28 cellular contexts compared by ENCODE assay signal in genomic region chr2:109009920-109010610, GRCh38. TPM values are rescaled to one million over a fixed set of nuclear protein-coding genes. Genes with fewer than 3 reads are reported as not detected.
A peak's percentile ranks its signal among the peaks of the same experiment; 100 is the strongest.
DNase-seq lines count a peak whose midpoint lies in the region; ATAC-seq, FAIRE-seq and TF ChIP-seq lines count a peak whose summit lies in the region.
"Had no signal": no experiment of that assay in that cellular context is flagged by ENCODE, and none has a peak within 500 bp of the region (broad histone marks: within the 10 kb centered on the region; RNA-seq: fewer than 3 reads in every experiment).

No MANE protein-coding gene starts in this region.

- H3K4me2 ChIP-seq in astrocyte (ENCODE audit: low read length): no peak overlapping the region

- DNase-seq in activated CD4-positive, alpha-beta T cell treated with anti-CD3 and anti-CD28 coated beads for 36 hours: peak; percentile 25
- no peak for DNase-seq in activated CD4-positive, alpha-beta T cell treated with anti-CD3 and anti-CD28 coated beads, Interleukin-2, amount 10 ng/mL, durations not matched to agents 7 days and 5 days
- DNase-seq in HFFc6 (peak; percentile 68), astrocyte (ENCODE audit: low read depth) (peak; percentile 53), mucosa of descending colon (no peak), lower lobe of right lung (no peak), NCI-H446 treated with DMSO at 0.1 percent for 48 hours (lab: John Stamatoyannopoulos, UW) (no peak)
- DNase-seq: activated CD8-positive, alpha-beta memory T cell treated with anti-CD3 and anti-CD28 coated beads, Interleukin-2, amount 50 U/mL, for 4 hours; cortex of kidney; foreskin keratinocyte; hippocampal formation; mammary epithelial cell; naive thymus-derived CD4-positive, alpha-beta T cell; NCI-H2029 treated with DMSO at 0.1 percent for 48 hours; NCI-H510A; RPMI8226; stimulated activated CD4-positive, alpha-beta T cell treated with anti-CD3 and anti-CD28 coated beads, Interleukin-2, amount 100 ng/mL, for 24 hours; stimulated activated naive CD4-positive, alpha-beta T cell treated with Interleukin-2 at 50 U/mL for 16 hours had no signal

- no peaks in the 10 kb centered on the region for H4K20me1 ChIP-seq in astrocyte (ENCODE audit: insufficient read depth, low read length)

- no peak for FAIRE-seq in astrocyte (lab: Jason Lieb, UNC)
- FAIRE-seq: D721Med, G401.6, GM19239, H54, keratinocyte had no signal

- no peaks in the 10 kb centered on the region for H3K27me3 Mint-ChIP-seq in activated CD4-positive, alpha-beta T cell treated with anti-CD3 and anti-CD28 coated beads for 36 hours
- H3K27me3 Mint-ChIP-seq in activated CD4-positive, alpha-beta T cell treated with anti-CD3 and anti-CD28 coated beads, Interleukin-2, amount 10 ng/mL, durations not matched to agents 7 days and 5 days: no peaks in the 10 kb centered on the region
- peaks cover 44% of the 10 kb centered on the region for H3K27me3 Mint-ChIP-seq in HFFc6 (ENCODE audit: insufficient read depth)
- H3K27me3 Mint-ChIP-seq in astrocyte (ENCODE audit: low read depth, unreplicated experiment): peaks cover 8% of the 10 kb centered on the region
- H3K27me3 Mint-ChIP-seq: type B pancreatic cell had no signal

- H3K4me3 ChIP-seq in astrocyte (ENCODE audit: insufficient read depth, low read depth, low read length) (no peak overlapping the region), mucosa of descending colon (no peak overlapping the region), lower lobe of right lung (no peak overlapping the region)

- peaks cover 17% of the 10 kb centered on the region for H3K27me3 ChIP-seq in astrocyte (ENCODE audit: insufficient read depth, low read length)
- H3K27me3 ChIP-seq in lower lobe of right lung (ENCODE audit: low read depth): no peaks in the 10 kb centered on the region

- intact Hi-C loops in activated CD4-positive, alpha-beta T cell treated with anti-CD3 and anti-CD28 coated beads for 36 hours (cut with DNase I, micrococcal nuclease): no loop called here
- intact Hi-C loops in mucosa of descending colon (cut with DNase I, micrococcal nuclease) (no loop called here), lower lobe of right lung (cut with DNase I) (no loop called here)

- CTCF ChIA-PET in activated CD4-positive, alpha-beta T cell treated with anti-CD3 and anti-CD28 coated beads for 36 hours (lab: Charles Lee): interaction anchor here (0.7 to 1.0 kb wide), 2 partner anchors 20 to 42 kb away, joined by 3 to 4 read pairs; no protein-coding TSS in a partner anchor
- CTCF ChIA-PET in activated CD4-positive, alpha-beta T cell treated with anti-CD3 and anti-CD28 coated beads, Interleukin-2, amount 10 ng/mL, durations not matched to agents 7 days and 5 days (lab: Charles Lee): interaction anchor here (1.1 kb wide), 1 partner anchor 26 kb away, joined by 4 read pairs; no protein-coding TSS in a partner anchor

- H3K9me3 ChIP-seq in astrocyte (ENCODE audit: insufficient read depth, low read depth, low read length) (no peaks in the 10 kb centered on the region), mucosa of descending colon (no peaks in the 10 kb centered on the region), lower lobe of right lung (no peaks in the 10 kb centered on the region)

- TF ChIP-seq CTCF in HFFc6 (IDR thresholded peaks at IDR 0.05) (no peak), astrocyte (IDR thresholded peaks at IDR 0.05; ENCODE audit: insufficient read depth, low read depth, low read length) (no peak), mucosa of descending colon (IDR thresholded peaks at IDR 0.05) (no peak), lower lobe of right lung (IDR thresholded peaks at IDR 0.05) (no peak)

- H3K79me2 ChIP-seq in astrocyte (ENCODE audit: insufficient read depth, low read length): no peaks in the 10 kb centered on the region
- H3K79me2 ChIP-seq: parathyroid adenoma had no signal

- H3K9me3 Mint-ChIP-seq in activated CD4-positive, alpha-beta T cell treated with anti-CD3 and anti-CD28 coated beads for 36 hours (ENCODE audit: low read depth): no peaks in the 10 kb centered on the region
- no peaks in the 10 kb centered on the region for H3K9me3 Mint-ChIP-seq in activated CD4-positive, alpha-beta T cell treated with anti-CD3 and anti-CD28 coated beads, Interleukin-2, amount 10 ng/mL, durations not matched to agents 7 days and 5 days
- H3K9me3 Mint-ChIP-seq in HFFc6 (no peaks in the 10 kb centered on the region), astrocyte (ENCODE audit: unreplicated experiment) (no peaks in the 10 kb centered on the region)
- H3K9me3 Mint-ChIP-seq: type B pancreatic cell had no signal

- H3K36me3 ChIP-seq in astrocyte (ENCODE audit: insufficient read depth, low read length): no peaks in the 10 kb centered on the region
- H3K36me3 ChIP-seq in mucosa of descending colon (ENCODE audit: low read depth): no peaks in the 10 kb centered on the region
- no peaks in the 10 kb centered on the region for H3K36me3 ChIP-seq in lower lobe of right lung

- no peaks in the 10 kb centered on the region for H3K36me3 Mint-ChIP-seq in activated CD4-positive, alpha-beta T cell treated with anti-CD3 and anti-CD28 coated beads for 36 hours (ENCODE audit: low read depth)
- H3K36me3 Mint-ChIP-seq in activated CD4-positive, alpha-beta T cell treated with anti-CD3 and anti-CD28 coated beads, Interleukin-2, amount 10 ng/mL, durations not matched to agents 7 days and 5 days (ENCODE audit: low read depth): no peaks in the 10 kb centered on the region
- H3K36me3 Mint-ChIP-seq in HFFc6 (ENCODE audit: low read depth) (no peaks in the 10 kb centered on the region), astrocyte (ENCODE audit: low read depth, unreplicated experiment) (no peaks in the 10 kb centered on the region)
- H3K36me3 Mint-ChIP-seq: naive thymus-derived CD4-positive, alpha-beta T cell; type B pancreatic cell had no signal

- H3K27ac ChIP-seq in astrocyte (ENCODE audit: low read depth, low read length) (no peak overlapping the region), lower lobe of right lung (no peak overlapping the region)
- H3K27ac ChIP-seq: 22Rv1, foreskin keratinocyte, parathyroid adenoma had no signal

- peak; percentile 89 for ATAC-seq in activated CD4-positive, alpha-beta T cell treated with anti-CD3 and anti-CD28 coated beads for 36 hours
- ATAC-seq in mucosa of descending colon: peak; percentile 76
- ATAC-seq in GM18498 (IDR thresholded peaks at IDR 0.05; ENCODE audit: unreplicated experiment): no peak
- ATAC-seq in lower lobe of right lung: no peak
- ATAC-seq: foreskin keratinocyte; naive thymus-derived CD4-positive, alpha-beta T cell; sciatic nerve had no signal

- POLR2A ChIA-PET in activated CD4-positive, alpha-beta T cell treated with anti-CD3 and anti-CD28 coated beads for 36 hours (lab: Charles Lee): no interaction called here
- POLR2A ChIA-PET in activated CD4-positive, alpha-beta T cell treated with anti-CD3 and anti-CD28 coated beads, Interleukin-2, amount 10 ng/mL, durations not matched to agents 7 days and 5 days (lab: Charles Lee): no interaction called here

- H3K27ac Mint-ChIP-seq in activated CD4-positive, alpha-beta T cell treated with anti-CD3 and anti-CD28 coated beads for 36 hours: no peak overlapping the region
- no peak overlapping the region for H3K27ac Mint-ChIP-seq in activated CD4-positive, alpha-beta T cell treated with anti-CD3 and anti-CD28 coated beads, Interleukin-2, amount 10 ng/mL, durations not matched to agents 7 days and 5 days
- H3K27ac Mint-ChIP-seq in HFFc6 (no peak overlapping the region), astrocyte (ENCODE audit: unreplicated experiment) (peak overlapping the region; percentile 44)
- H3K27ac Mint-ChIP-seq: type B pancreatic cell had no signal

- no peaks in the 10 kb centered on the region for H3K4me1 ChIP-seq in astrocyte (ENCODE audit: insufficient read depth, low read length)
- H3K4me1 ChIP-seq in mucosa of descending colon (ENCODE audit: low read depth): no peaks in the 10 kb centered on the region
- H3K4me1 ChIP-seq in lower lobe of right lung: no peaks in the 10 kb centered on the region
- H3K4me1 ChIP-seq: foreskin keratinocyte, parathyroid adenoma had no signal

- no peak overlapping the region for H3K9ac ChIP-seq in astrocyte (ENCODE audit: low read length)
- H3K9ac ChIP-seq: parathyroid adenoma had no signal

- no peak overlapping the region for H3K4me3 Mint-ChIP-seq in activated CD4-positive, alpha-beta T cell treated with anti-CD3 and anti-CD28 coated beads for 36 hours
- no peak overlapping the region for H3K4me3 Mint-ChIP-seq in activated CD4-positive, alpha-beta T cell treated with anti-CD3 and anti-CD28 coated beads, Interleukin-2, amount 10 ng/mL, durations not matched to agents 7 days and 5 days
- H3K4me3 Mint-ChIP-seq in HFFc6 (no peak overlapping the region), astrocyte (ENCODE audit: unreplicated experiment) (no peak overlapping the region)
- H3K4me3 Mint-ChIP-seq: type B pancreatic cell had no signal

- no peak overlapping the region for H2AFZ ChIP-seq in astrocyte (ENCODE audit: low read depth, low read length)
- H2AFZ ChIP-seq: parathyroid adenoma had no signal

- H3K4me1 Mint-ChIP-seq in activated CD4-positive, alpha-beta T cell treated with anti-CD3 and anti-CD28 coated beads for 36 hours: peaks cover 10% of the 10 kb centered on the region
- peaks cover 3% of the 10 kb centered on the region for H3K4me1 Mint-ChIP-seq in activated CD4-positive, alpha-beta T cell treated with anti-CD3 and anti-CD28 coated beads, Interleukin-2, amount 10 ng/mL, durations not matched to agents 7 days and 5 days
- H3K4me1 Mint-ChIP-seq in HFFc6 (ENCODE audit: low read depth) (peaks cover 16% of the 10 kb centered on the region), astrocyte (ENCODE audit: low read depth, unreplicated experiment) (peaks cover 17% of the 10 kb centered on the region)

RNA-seq across cellular contexts. Expression of gene EDAR, which starts 21.0 kb away (rescaled TPM):
- under 1 TPM; 0.78 to 0.81 TPM for total RNA-seq in activated CD4-positive, alpha-beta T cell treated with anti-CD3 and anti-CD28 coated beads for 36 hours
- total RNA-seq in activated CD4-positive, alpha-beta T cell treated with anti-CD3 and anti-CD28 coated beads, Interleukin-2, amount 10 ng/mL, durations not matched to agents 7 days and 5 days: under 1 TPM; 0.87 TPM
- not detected for total RNA-seq in HFFc6 (2021; fragmentation: NEBNext Ultra II Directional; extraction: Animal tissue kit (Norgen Biotek cat#: 25700))
- total RNA-seq in astrocyte (0.12 TPM in 1 of 2 replicates, not detected in the other), mucosa of descending colon (under 1 TPM; 0.25 to 0.81 (median 0.60) TPM), lower lobe of right lung (0.12 TPM)
- total RNA-seq: foreskin keratinocyte had no signal

Comparison
In these comparisons a context has a peak if more than half of its experiments do, and no peak if none do; other contexts are left out.
1. DNase-seq: peak in activated CD4-positive, alpha-beta T cell treated with anti-CD3 and anti-CD28 coated beads for 36 hours (single experiment), HFFc6 (single experiment) and astrocyte (single experiment); none in activated CD4-positive, alpha-beta T cell treated with anti-CD3 and anti-CD28 coated beads, Interleukin-2, amount 10 ng/mL, durations not matched to agents 7 days and 5 days (single experiment), mucosa of descending colon (0 of 3), lower lobe of right lung (single experiment) and NCI-H446 treated with DMSO at 0.1 percent for 48 hours (single experiment).
2. ATAC-seq: peak in activated CD4-positive, alpha-beta T cell treated with anti-CD3 and anti-CD28 coated beads for 36 hours (single experiment) and mucosa of descending colon (single experiment); none in GM18498 (single experiment) and lower lobe of right lung (0 of 2).